In genomic region chr7:101859411-101860106, GRCh38 we compare ENCODE assay signal across 11 cellular contexts. TPM values are rescaled to one million over a fixed set of nuclear protein-coding genes. Genes with fewer than 3 reads are reported as not detected.
DNase-seq lines count a peak whose midpoint lies in the region; ATAC-seq and TF ChIP-seq lines count a peak whose summit lies in the region.
"Had no signal": no experiment of that assay in that cellular context is flagged by ENCODE, and none has a peak within 500 bp of the region (broad histone marks: within the 10 kb centered on the region; RNA-seq: fewer than 3 reads in every experiment).

No MANE protein-coding gene starts in this region.

- peak overlapping the region; percentile 34 to 100 (median 82) for H3K27ac Mint-ChIP-seq in CD14-positive monocyte
- H3K27ac Mint-ChIP-seq in activated T-helper 2 cell treated with anti-CD3 and anti-CD28 coated beads, Interferon-gamma antibody, Interleukin-2, Interleukin-4, amounts not matched to agents 10 μg/mL and 5 μg/mL and 100 μg/mL, durations not matched to agents 14 hours and 24 hours and 36 hours: no peak overlapping the region

- H3K27ac ChIP-seq in SK-N-MC: peak overlapping the region; percentile 70
- peak overlapping the region; percentile 79 for H3K27ac ChIP-seq in psoas muscle
- H3K27ac ChIP-seq in RWPE1: no peak overlapping the region

- CTCF ChIA-PET in RWPE1 (lab: Yijun Ruan, JAX): interaction anchor here (0.6 kb wide), 1 partner anchor 1496 kb away, joined by 5 read pairs; no protein-coding TSS in a partner anchor

- H3K4me1 ChIP-seq in psoas muscle: peaks cover 76% of the 10 kb centered on the region

- peaks cover 67% of the 10 kb centered on the region for H3K4me1 Mint-ChIP-seq in CD14-positive monocyte
- H3K4me1 Mint-ChIP-seq in activated T-helper 2 cell treated with anti-CD3 and anti-CD28 coated beads, Interferon-gamma antibody, Interleukin-2, Interleukin-4, amounts not matched to agents 10 μg/mL and 5 μg/mL and 100 μg/mL, durations not matched to agents 14 hours and 24 hours and 36 hours (ENCODE audit: low read depth): peaks cover 23% of the 10 kb centered on the region

- in situ Hi-C loops in GM13976 (cut with MboI; ENCODE audit: low sequenced_read_pairs, unreplicated experiment): no loop called here

- ATAC-seq in psoas muscle: no peak

- no peaks in the 10 kb centered on the region for H3K9me3 Mint-ChIP-seq in CD14-positive monocyte
- H3K9me3 Mint-ChIP-seq in activated T-helper 2 cell treated with anti-CD3 and anti-CD28 coated beads, Interferon-gamma antibody, Interleukin-2, Interleukin-4, amounts not matched to agents 10 μg/mL and 5 μg/mL and 100 μg/mL, durations not matched to agents 14 hours and 24 hours and 36 hours: no peaks in the 10 kb centered on the region
- H3K9me3 Mint-ChIP-seq: brain had no signal

- no peaks in the 10 kb centered on the region for H3K36me3 ChIP-seq in SK-N-MC (ENCODE audit: insufficient read depth, low read length)
- no peaks in the 10 kb centered on the region for H3K36me3 ChIP-seq in psoas muscle (ENCODE audit: insufficient read depth in 1 of 2, low read depth in 1 of 2)

- WGBS in psoas muscle, 3 donors: 31 to 41% (median 39%) methylated on average over 5 of the region's 5 CpGs

- peak overlapping the region; percentile 34 for H3K9ac ChIP-seq in SK-N-MC (ENCODE audit: insufficient read length)

- no peaks in the 10 kb centered on the region for H3K27me3 ChIP-seq in psoas muscle (ENCODE audit: insufficient read depth in 3 of 3, low read length in 2 of 3)

- H3K27me3 Mint-ChIP-seq in CD14-positive monocyte (ENCODE audit: low read depth in 3 of 3): no peaks in the 10 kb centered on the region
- H3K27me3 Mint-ChIP-seq in activated T-helper 2 cell treated with anti-CD3 and anti-CD28 coated beads, Interferon-gamma antibody, Interleukin-2, Interleukin-4, amounts not matched to agents 10 μg/mL and 5 μg/mL and 100 μg/mL, durations not matched to agents 14 hours and 24 hours and 36 hours (ENCODE audit: low read depth): no peaks in the 10 kb centered on the region
- H3K27me3 Mint-ChIP-seq: brain had no signal

- no peaks in the 10 kb centered on the region for H3K9me3 ChIP-seq in SK-N-MC (ENCODE audit: low read depth, low read length)
- H3K9me3 ChIP-seq in psoas muscle: no peaks in the 10 kb centered on the region

- POLR2A ChIA-PET in RWPE1 (lab: Yijun Ruan, JAX; ENCODE audit: low non-redundant PET): no interaction called here

- no peak for DNase-seq in CD14-positive monocyte (ENCODE audit: low spot score)
- DNase-seq in SK-N-MC (ENCODE audit: low read depth, low spot score): no peak
- DNase-seq in fibroblast of peridontal ligament (ENCODE audit: extremely low read depth): peak; percentile 47
- no peak for DNase-seq in psoas muscle
- no peak for DNase-seq in Ammon's horn (ENCODE audit: low spot score)
- no peak for DNase-seq in RWPE1 (ENCODE audit: low spot score)
- DNase-seq in GM13976 (ENCODE audit: low spot score): no peak
- DNase-seq in activated T-helper 2 cell treated with anti-CD3 and anti-CD28 coated beads, Interferon-gamma antibody, Interleukin-2, Interleukin-4, amounts not matched to agents 10 μg/mL and 5 μg/mL and 100 μg/mL, durations not matched to agents 14 hours and 24 hours and 36 hours (ENCODE audit: low spot score): no peak
- DNase-seq: activated CD8-positive, alpha-beta memory T cell treated with anti-CD3 and anti-CD28 coated beads, Interleukin-2, amount 50 U/mL, for 48 hours; NCI-H1417 had no signal

- intact Hi-C loops in CD14-positive monocyte (cut with micrococcal nuclease): loop anchor here (5.0 to 10.0 kb wide), 3 partner anchors 42 to 203 kb away; partner anchors contain the start of gene CUX1 (in 2 of the 2)
- intact Hi-C loops in psoas muscle (cut with DNase I): loop anchor here (2.0 to 5.0 kb wide), 2 partner anchors 21 to 42 kb away; partner anchors contain the start of gene CUX1 (in 1 of the 2)
- intact Hi-C loops in activated T-helper 2 cell treated with anti-CD3 and anti-CD28 coated beads, Interferon-gamma antibody, Interleukin-2, Interleukin-4, amounts not matched to agents 10 μg/mL and 5 μg/mL and 100 μg/mL, durations not matched to agents 14 hours and 24 hours and 36 hours (cut with micrococcal nuclease): no loop called here

- H3K4me3 Mint-ChIP-seq in CD14-positive monocyte: peak overlapping the region in 1 of 2 donors; percentile 42
- H3K4me3 Mint-ChIP-seq in activated T-helper 2 cell treated with anti-CD3 and anti-CD28 coated beads, Interferon-gamma antibody, Interleukin-2, Interleukin-4, amounts not matched to agents 10 μg/mL and 5 μg/mL and 100 μg/mL, durations not matched to agents 14 hours and 24 hours and 36 hours (ENCODE audit: low read depth): no peak overlapping the region
- H3K4me3 Mint-ChIP-seq: brain had no signal

- H3K4me3 ChIP-seq in SK-N-MC: peak overlapping the region; percentile 35
- peak overlapping the region; percentile 11 for H3K4me3 ChIP-seq in psoas muscle

- TF ChIP-seq CTCF in CD14-positive monocyte (IDR thresholded peaks at IDR 0.05): no peak
- TF ChIP-seq CTCF in psoas muscle (IDR thresholded peaks at IDR 0.05): no peak
- TF ChIP-seq CTCF in RWPE1 (conservative IDR thresholded peaks at IDR 0.05; ENCODE audit: low read depth): no peak
- TF ChIP-seq CTCF in GM13976 (IDR thresholded peaks at IDR 0.05; ENCODE audit: borderline replicate concordance, control extremely low read depth, extremely low read depth, insufficient read depth, missing control alignments): no peak

- peaks cover 0 to 18% of the 10 kb centered on the region in 2 donors for H3K36me3 Mint-ChIP-seq in CD14-positive monocyte
- no peaks in the 10 kb centered on the region for H3K36me3 Mint-ChIP-seq in activated T-helper 2 cell treated with anti-CD3 and anti-CD28 coated beads, Interferon-gamma antibody, Interleukin-2, Interleukin-4, amounts not matched to agents 10 μg/mL and 5 μg/mL and 100 μg/mL, durations not matched to agents 14 hours and 24 hours and 36 hours (ENCODE audit: low read depth)

RNA-seq across cellular contexts. Expression of gene CUX1, which starts 42.1 kb away (rescaled TPM):
- 10 to 100 TPM; 17.6 to 28.0 TPM for polyA plus RNA-seq in CD14-positive monocyte
- 10 to 100 TPM; 72.4 to 95.6 (median 76.2) TPM for total RNA-seq in psoas muscle
- polyA plus RNA-seq in psoas muscle: 10 to 100 TPM; 12.5 to 35.3 (median 17.7) TPM
- total RNA-seq in activated T-helper 2 cell treated with anti-CD3 and anti-CD28 coated beads, Interferon-gamma antibody, Interleukin-2, Interleukin-4, amounts not matched to agents 10 μg/mL and 5 μg/mL and 100 μg/mL, durations not matched to agents 14 hours and 24 hours and 36 hours: 29.5 and 31.5 TPM in 2 replicates
